ENCODE assay signal across 9 cellular contexts in genomic region chr12:46549527-46550265, GRCh38.
DNase-seq lines count a peak whose midpoint lies in the region; ATAC-seq and TF ChIP-seq lines count a peak whose summit lies in the region.
"Had no signal": no experiment of that assay in that cellular context is flagged by ENCODE, and none has a peak within 500 bp of the region (broad histone marks: within the 10 kb centered on the region; RNA-seq: fewer than 3 reads in every experiment).

No MANE protein-coding gene starts in this region.

- no peak overlapping the region for H3K4ac ChIP-seq in trophoblast cell (ENCODE audit: low read depth, low read length)

- no peaks in the 10 kb centered on the region for H3K79me2 ChIP-seq in PC-3 (ENCODE audit: low read length)
- no peaks in the 10 kb centered on the region for H3K79me2 ChIP-seq in trophoblast cell (ENCODE audit: control insufficient read depth, insufficient read depth, low read length, poor library complexity)
- no peaks in the 10 kb centered on the region for H3K79me2 ChIP-seq in Karpas-422 (ENCODE audit: low read length)

- H3K27me3 ChIP-seq in PC-3 (ENCODE audit: low read length) (no peaks in the 10 kb centered on the region), trophoblast cell (ENCODE audit: insufficient read depth, low read length) (no peaks in the 10 kb centered on the region), Karpas-422 (ENCODE audit: low read length) (no peaks in the 10 kb centered on the region)

- no peak overlapping the region for H3K23ac ChIP-seq in trophoblast cell (ENCODE audit: low read length)

- ATAC-seq in PC-3: peak; percentile 72
- ATAC-seq in activated naive CD8-positive, alpha-beta T cell treated with anti-CD3 and anti-CD28 coated beads, Interleukin-2, amount 10 ng/mL, durations not matched to agents 7 days and 5 days (ENCODE audit: low read depth): peak; percentile 75
- no peak for ATAC-seq in HG02763 (IDR thresholded peaks at IDR 0.05; ENCODE audit: unreplicated experiment)

- TSS peak; percentile 89 for BruUV-seq in PC-3 (replicated peaks; lab: Mats Ljungman, UMichigan)

- H3K4me3 ChIP-seq in GM12865 (ENCODE audit: low read depth, low read length) (no peak overlapping the region), PC-3 (ENCODE audit: low read length) (no peak overlapping the region), trophoblast cell (ENCODE audit: low read depth, low read length) (no peak overlapping the region), Karpas-422 (ENCODE audit: low read length) (no peak overlapping the region)

- no peak overlapping the region for H3K14ac ChIP-seq in trophoblast cell (ENCODE audit: low read length)

- H3K4me2 ChIP-seq in PC-3 (ENCODE audit: low read length) (peak overlapping the region; percentile 60), trophoblast cell (ENCODE audit: low read length) (no peak overlapping the region), Karpas-422 (ENCODE audit: low read depth, low read length, poor library complexity, severe bottlenecking) (no peak overlapping the region)

- H3K27me3 Mint-ChIP-seq in activated naive CD8-positive, alpha-beta T cell treated with anti-CD3 and anti-CD28 coated beads, Interleukin-2, amount 10 ng/mL, durations not matched to agents 7 days and 5 days: no peaks in the 10 kb centered on the region

- peak overlapping the region; percentile 89 for H3K27ac Mint-ChIP-seq in activated naive CD8-positive, alpha-beta T cell treated with anti-CD3 and anti-CD28 coated beads, Interleukin-2, amount 10 ng/mL, durations not matched to agents 7 days and 5 days

- H2BK120ac ChIP-seq in trophoblast cell (ENCODE audit: insufficient read depth, low read length, poor library complexity): no peak overlapping the region

- peaks cover 5% of the 10 kb centered on the region for H3K9me3 Mint-ChIP-seq in activated naive CD8-positive, alpha-beta T cell treated with anti-CD3 and anti-CD28 coated beads, Interleukin-2, amount 10 ng/mL, durations not matched to agents 7 days and 5 days

- TF ChIP-seq CTCF in GM12865 (IDR thresholded peaks at IDR 0.05; ENCODE audit: insufficient read depth, low read depth, low read length, missing control alignments) (no peak), PC-3 (conservative IDR thresholded peaks at IDR 0.05; ENCODE audit: low read depth, low read length) (no peak)

- H3K18ac ChIP-seq in trophoblast cell (ENCODE audit: low read length): no peak overlapping the region

- intact Hi-C loops in PC-3 (cut with micrococcal nuclease): loop anchor here (2.0 to 10.0 kb wide), 2 partner anchors 105 to 385 kb away; no protein-coding TSS in a partner anchor

- no peak overlapping the region for H2AK5ac ChIP-seq in trophoblast cell (ENCODE audit: low read length)

- H2BK5ac ChIP-seq in trophoblast cell (ENCODE audit: low read depth, low read length, poor library complexity): no peak overlapping the region

- H2BK12ac ChIP-seq in trophoblast cell (ENCODE audit: low read length): no peak overlapping the region

- no peaks in the 10 kb centered on the region for H3F3A ChIP-seq in PC-3 (ENCODE audit: low read length, unreplicated experiment)

- peaks cover 26% of the 10 kb centered on the region for H3K36me3 Mint-ChIP-seq in activated naive CD8-positive, alpha-beta T cell treated with anti-CD3 and anti-CD28 coated beads, Interleukin-2, amount 10 ng/mL, durations not matched to agents 7 days and 5 days

- no peak overlapping the region for H4K12ac ChIP-seq in trophoblast cell (ENCODE audit: low read depth, low read length)

- POLR2A ChIA-PET in PC-3 (lab: Charles Lee; ENCODE audit: unreplicated experiment): interaction anchor here (0.6 to 1.6 kb wide), 2 partner anchors 25 to 370 kb away, joined by 3 to 7 read pairs; no protein-coding TSS in a partner anchor
- POLR2A ChIA-PET in activated naive CD8-positive, alpha-beta T cell treated with anti-CD3 and anti-CD28 coated beads, Interleukin-2, amount 10 ng/mL, durations not matched to agents 7 days and 5 days (lab: Charles Lee): interaction anchor here (0.7 to 2.0 kb wide), 5 partner anchors 14 to 396 kb away, joined by 3 to 7 read pairs (median 4); no protein-coding TSS in a partner anchor

- H4K8ac ChIP-seq in trophoblast cell (ENCODE audit: low read depth, low read length): no peak overlapping the region

- H3K27ac ChIP-seq in PC-3 (ENCODE audit: low read length) (peak overlapping the region; percentile 94), trophoblast cell (ENCODE audit: low read depth, low read length) (no peak overlapping the region), Karpas-422 (ENCODE audit: low read length) (no peak overlapping the region)

- no peak overlapping the region for H4K91ac ChIP-seq in trophoblast cell (ENCODE audit: low read depth, low read length)

- no peaks in the 10 kb centered on the region for H3K9me3 ChIP-seq in PC-3 (ENCODE audit: low read length)
- H3K9me3 ChIP-seq in trophoblast cell (ENCODE audit: insufficient read depth, low read depth, low read length): peaks cover 4% of the 10 kb centered on the region
- H3K9me3 ChIP-seq in Karpas-422 (ENCODE audit: low read length): no peaks in the 10 kb centered on the region

- H3K4me1 ChIP-seq in PC-3 (ENCODE audit: insufficient read depth, low read length) (peaks cover 82% of the 10 kb centered on the region), trophoblast cell (ENCODE audit: control insufficient read depth in 1 of 2, insufficient read depth in 2 of 2, low read length in 2 of 2) (peaks cover 1 to 2% of the 10 kb centered on the region in 2 experiments), Karpas-422 (ENCODE audit: low read length) (no peaks in the 10 kb centered on the region)

- CTCF ChIA-PET in PC-3 (lab: Charles Lee): no interaction called here

- no CpG with 5 or more reads among the region's 7 CpGs for WGBS in trophoblast cell (ENCODE audit: extremely low coverage, insufficient coverage, insufficient read length)

- H3K79me1 ChIP-seq in trophoblast cell (ENCODE audit: low read length): peaks cover 4% of the 10 kb centered on the region

- H3K9me2 ChIP-seq in PC-3 (replicated peaks; ENCODE audit: low read length) (no peaks in the 10 kb centered on the region), Karpas-422 (replicated peaks; ENCODE audit: insufficient read depth, low read length) (no peaks in the 10 kb centered on the region; the same call in 1 of the 2 replicates)

- H3K9ac ChIP-seq in PC-3 (ENCODE audit: low read length): peak overlapping the region; percentile 75
- no peak overlapping the region for H3K9ac ChIP-seq in trophoblast cell (ENCODE audit: low read length)
- H3K9ac ChIP-seq in Karpas-422 (ENCODE audit: low read length): no peak overlapping the region

- H3K36me3 ChIP-seq in PC-3 (ENCODE audit: low read depth, low read length): no peaks in the 10 kb centered on the region
- no peaks in the 10 kb centered on the region for H3K36me3 ChIP-seq in trophoblast cell (ENCODE audit: control insufficient read depth in 1 of 2, insufficient read depth in 2 of 2, low read length in 2 of 2)
- no peaks in the 10 kb centered on the region for H3K36me3 ChIP-seq in Karpas-422 (ENCODE audit: insufficient read depth, low read length)

- peaks cover 43% of the 10 kb centered on the region for H3K4me1 Mint-ChIP-seq in activated naive CD8-positive, alpha-beta T cell treated with anti-CD3 and anti-CD28 coated beads, Interleukin-2, amount 10 ng/mL, durations not matched to agents 7 days and 5 days

- peak overlapping the region; percentile 58 for H3K4me3 Mint-ChIP-seq in activated naive CD8-positive, alpha-beta T cell treated with anti-CD3 and anti-CD28 coated beads, Interleukin-2, amount 10 ng/mL, durations not matched to agents 7 days and 5 days

- no peaks in the 10 kb centered on the region for H4K20me1 ChIP-seq in PC-3 (ENCODE audit: low read length)
- no peaks in the 10 kb centered on the region for H4K20me1 ChIP-seq in Karpas-422 (ENCODE audit: insufficient read depth, low read depth, low read length)

- H2AFZ ChIP-seq in PC-3 (ENCODE audit: low read length) (peak overlapping the region; percentile 34), trophoblast cell (ENCODE audit: insufficient read depth, low read length, poor library complexity) (no peak overlapping the region), Karpas-422 (ENCODE audit: low read length) (no peak overlapping the region)

- DNase-seq in GM12865 (ENCODE audit: low read depth) (peak; percentile 9), PC-3 (peak; percentile 87), trophoblast cell (peak; percentile 30 to 66), NCI-H1105 treated with DMSO at 0.1 percent for 48 hours (lab: John Stamatoyannopoulos, UW) (no peak), Karpas-422 (no peak), NCI-H2196 (lab: John Stamatoyannopoulos, UW; ENCODE audit: unreplicated experiment) (no peak)
- no peak for DNase-seq in activated naive CD8-positive, alpha-beta T cell treated with anti-CD3 and anti-CD28 coated beads, Interleukin-2, amount 10 ng/mL, durations not matched to agents 7 days and 5 days
- DNase-seq: posterior cingulate gyrus had no signal

Comparison
In these comparisons a context has a peak if more than half of its experiments do, and no peak if none do; other contexts are left out.
1. DNase-seq: peak in GM12865 (single experiment), PC-3 (single experiment) and trophoblast cell (2 of 2); none in activated naive CD8-positive, alpha-beta T cell treated with anti-CD3 and anti-CD28 coated beads, Interleukin-2, amount 10 ng/mL, durations not matched to agents 7 days and 5 days (single experiment), NCI-H1105 treated with DMSO at 0.1 percent for 48 hours (single experiment), Karpas-422 (single experiment) and NCI-H2196 (single experiment).